9 cellular contexts compared by ENCODE assay signal in genomic region chr11:44065161-44065571, GRCh38. TPM values are rescaled to one million over a fixed set of nuclear protein-coding genes. Genes with fewer than 3 reads are reported as not detected.
A peak's percentile ranks its signal among the peaks of the same experiment; 100 is the strongest.
DNase-seq lines count a peak whose midpoint lies in the region; ATAC-seq and TF ChIP-seq lines count a peak whose summit lies in the region.
"Had no signal": no experiment of that assay in that cellular context is flagged by ENCODE, and none has a peak within 500 bp of the region (broad histone marks: within the 10 kb centered on the region; RNA-seq: fewer than 3 reads in every experiment).

No MANE protein-coding gene starts in this region.

- peak overlapping the region; percentile 86 for H3K4me3 Mint-ChIP-seq in activated CD8-positive, alpha-beta memory T cell treated with anti-CD3 and anti-CD28 coated beads, Interleukin-2, amount 10 ng/mL, durations not matched to agents 7 days and 5 days
- peak overlapping the region; percentile 79 for H3K4me3 Mint-ChIP-seq in activated CD4-positive, alpha-beta memory T cell treated with anti-CD3 and anti-CD28 coated beads for 36 hours
- peak overlapping the region; percentile 93 to 97 (median 95) for H3K4me3 Mint-ChIP-seq in immature natural killer cell
- peak overlapping the region; percentile 90 to 95 for H3K4me3 Mint-ChIP-seq in stimulated activated naive CD8-positive, alpha-beta T cell treated with anti-CD3 and anti-CD28 coated beads, Interleukin-15, amount 100 ng/mL, for 72 hours

- no peak overlapping the region for H3K27ac Mint-ChIP-seq in activated CD8-positive, alpha-beta memory T cell treated with anti-CD3 and anti-CD28 coated beads, Interleukin-2, amount 10 ng/mL, durations not matched to agents 7 days and 5 days
- peak overlapping the region; percentile 86 for H3K27ac Mint-ChIP-seq in activated CD4-positive, alpha-beta memory T cell treated with anti-CD3 and anti-CD28 coated beads for 36 hours
- H3K27ac Mint-ChIP-seq in immature natural killer cell = peak overlapping the region in 5 of 6 donors; percentile 82 to 97 (median 92)
- H3K27ac Mint-ChIP-seq in stimulated activated naive CD8-positive, alpha-beta T cell treated with anti-CD3 and anti-CD28 coated beads, Interleukin-15, amount 100 ng/mL, for 72 hours = peak overlapping the region; percentile 94 to 98

- intact Hi-C loops in activated CD4-positive, alpha-beta memory T cell treated with anti-CD3 and anti-CD28 coated beads for 36 hours (cut with micrococcal nuclease) = loop anchor here (5.0 to 10.0 kb wide), 4 partner anchors 47 to 420 kb away; partner anchors contain the start of gene C11orf96

- TF ChIP-seq CTCF in GM10248 (IDR thresholded peaks at IDR 0.05; ENCODE audit: control extremely low read depth, extremely low read depth, low read depth, missing control alignments) (no peak), GM10266 (IDR thresholded peaks at IDR 0.05; ENCODE audit: control insufficient read depth, insufficient read depth, low read depth, missing control alignments) (no peak)

- no peak for ATAC-seq in activated CD8-positive, alpha-beta memory T cell treated with anti-CD3 and anti-CD28 coated beads, Interleukin-2, amount 10 ng/mL, durations not matched to agents 7 days and 5 days
- no peak for ATAC-seq in stimulated activated naive CD8-positive, alpha-beta T cell treated with anti-CD3 and anti-CD28 coated beads, Interleukin-15, amount 100 ng/mL, for 72 hours

- CTCF ChIA-PET in activated CD8-positive, alpha-beta memory T cell treated with anti-CD3 and anti-CD28 coated beads, Interleukin-2, amount 10 ng/mL, durations not matched to agents 7 days and 5 days (lab: Charles Lee) = interaction anchor here (0.6 to 8.7 kb wide), 7 partner anchors 11 to 1032 kb away, joined by 3 to 68 read pairs (median 3); partner anchors contain the start of gene EXT2
- CTCF ChIA-PET in activated CD4-positive, alpha-beta memory T cell treated with anti-CD3 and anti-CD28 coated beads for 36 hours (lab: Charles Lee) = interaction anchor here (0.7 to 2.0 kb wide), 3 partner anchors 9 to 283 kb away, joined by 3 to 21 read pairs (median 3); partner anchors contain the start of gene EXT2
- CTCF ChIA-PET in GM10248 (lab: Yijun Ruan, JAX) = no interaction called here

- DNase-seq in activated CD8-positive, alpha-beta memory T cell treated with anti-CD3 and anti-CD28 coated beads, Interleukin-2, amount 10 ng/mL, durations not matched to agents 7 days and 5 days = no peak
- DNase-seq in activated CD8-positive, alpha-beta memory T cell treated with anti-CD3 and anti-CD28 coated beads, Interleukin-2, amount 50 U/mL, for 48 hours = no peak
- no peak for DNase-seq in activated CD4-positive, alpha-beta memory T cell treated with anti-CD3 and anti-CD28 coated beads for 36 hours
- no peak for DNase-seq in immature natural killer cell
- no peak for DNase-seq in stimulated activated naive CD8-positive, alpha-beta T cell treated with anti-CD3 and anti-CD28 coated beads, Interleukin-15, amount 100 ng/mL, for 72 hours
- DNase-seq in GM10248 (ENCODE audit: extremely low spot score) = no peak
- DNase-seq in GM10266 (ENCODE audit: extremely low spot score) = no peak
- DNase-seq in inferior parietal cortex (ENCODE audit: extremely low spot score) = no peak

- H3K27me3 Mint-ChIP-seq in activated CD8-positive, alpha-beta memory T cell treated with anti-CD3 and anti-CD28 coated beads, Interleukin-2, amount 10 ng/mL, durations not matched to agents 7 days and 5 days = no peaks in the 10 kb centered on the region
- no peaks in the 10 kb centered on the region for H3K27me3 Mint-ChIP-seq in activated CD4-positive, alpha-beta memory T cell treated with anti-CD3 and anti-CD28 coated beads for 36 hours
- H3K27me3 Mint-ChIP-seq in immature natural killer cell (ENCODE audit: low read depth in 3 of 3) = peaks cover 0 to 4% (median 2%) of the 10 kb centered on the region in 3 donors
- H3K27me3 Mint-ChIP-seq in stimulated activated naive CD8-positive, alpha-beta T cell treated with anti-CD3 and anti-CD28 coated beads, Interleukin-15, amount 100 ng/mL, for 72 hours = no peaks in the 10 kb centered on the region

- H3K4me1 Mint-ChIP-seq in activated CD8-positive, alpha-beta memory T cell treated with anti-CD3 and anti-CD28 coated beads, Interleukin-2, amount 10 ng/mL, durations not matched to agents 7 days and 5 days = peaks cover 20% of the 10 kb centered on the region
- H3K4me1 Mint-ChIP-seq in activated CD4-positive, alpha-beta memory T cell treated with anti-CD3 and anti-CD28 coated beads for 36 hours (ENCODE audit: low read depth) = peaks cover 24% of the 10 kb centered on the region
- H3K4me1 Mint-ChIP-seq in immature natural killer cell = peaks cover 21 to 28% of the 10 kb centered on the region in 2 donors
- H3K4me1 Mint-ChIP-seq in stimulated activated naive CD8-positive, alpha-beta T cell treated with anti-CD3 and anti-CD28 coated beads, Interleukin-15, amount 100 ng/mL, for 72 hours = peaks cover 37% of the 10 kb centered on the region

- H3K36me3 Mint-ChIP-seq in activated CD8-positive, alpha-beta memory T cell treated with anti-CD3 and anti-CD28 coated beads, Interleukin-2, amount 10 ng/mL, durations not matched to agents 7 days and 5 days = peaks cover 1% of the 10 kb centered on the region
- no peaks in the 10 kb centered on the region for H3K36me3 Mint-ChIP-seq in activated CD4-positive, alpha-beta memory T cell treated with anti-CD3 and anti-CD28 coated beads for 36 hours
- H3K36me3 Mint-ChIP-seq in immature natural killer cell = peaks cover 0 to 7% (median 0%) of the 10 kb centered on the region in 3 donors

- H3K9me3 Mint-ChIP-seq in activated CD8-positive, alpha-beta memory T cell treated with anti-CD3 and anti-CD28 coated beads, Interleukin-2, amount 10 ng/mL, durations not matched to agents 7 days and 5 days (ENCODE audit: low read depth) = no peaks in the 10 kb centered on the region
- H3K9me3 Mint-ChIP-seq in activated CD4-positive, alpha-beta memory T cell treated with anti-CD3 and anti-CD28 coated beads for 36 hours = no peaks in the 10 kb centered on the region
- no peaks in the 10 kb centered on the region for H3K9me3 Mint-ChIP-seq in immature natural killer cell
- H3K9me3 Mint-ChIP-seq in stimulated activated naive CD8-positive, alpha-beta T cell treated with anti-CD3 and anti-CD28 coated beads, Interleukin-15, amount 100 ng/mL, for 72 hours = no peaks in the 10 kb centered on the region

- POLR2A ChIA-PET in activated CD4-positive, alpha-beta memory T cell treated with anti-CD3 and anti-CD28 coated beads for 36 hours (lab: Charles Lee) = interaction anchor here (0.6 kb wide), 1 partner anchor 143 kb away, joined by 4 read pairs; no protein-coding TSS in a partner anchor
- POLR2A ChIA-PET in GM10248 (lab: Yijun Ruan, JAX) = no interaction called here

RNA-seq across cellular contexts. Expression of gene ACCS, which starts 0.9 kb away (rescaled TPM):
- total RNA-seq in activated CD8-positive, alpha-beta memory T cell treated with anti-CD3 and anti-CD28 coated beads, Interleukin-2, amount 10 ng/mL, durations not matched to agents 7 days and 5 days = 1 to 10 TPM; 4.9 to 7.7 TPM
- total RNA-seq in activated CD4-positive, alpha-beta memory T cell treated with anti-CD3 and anti-CD28 coated beads for 36 hours = 10 to 100 TPM; 13.7 to 17.5 TPM
- 1 to 10 TPM; 1.8 to 4.8 (median 3.8) TPM for polyA plus RNA-seq in immature natural killer cell

RNA-seq across cellular contexts. Expression of gene ACCSL, which starts 17.4 kb away (rescaled TPM):
- not detected for total RNA-seq in activated CD8-positive, alpha-beta memory T cell treated with anti-CD3 and anti-CD28 coated beads, Interleukin-2, amount 10 ng/mL, durations not matched to agents 7 days and 5 days
- not detected for total RNA-seq in activated CD4-positive, alpha-beta memory T cell treated with anti-CD3 and anti-CD28 coated beads for 36 hours
- not detected for polyA plus RNA-seq in immature natural killer cell
- total RNA-seq: posterior vena cava had no signal

RNA-seq across cellular contexts. Expression of gene EXT2, which starts 30.3 kb away (rescaled TPM):
- total RNA-seq in activated CD8-positive, alpha-beta memory T cell treated with anti-CD3 and anti-CD28 coated beads, Interleukin-2, amount 10 ng/mL, durations not matched to agents 7 days and 5 days = 10 to 100 TPM; 21.5 to 26.1 TPM
- total RNA-seq in activated CD4-positive, alpha-beta memory T cell treated with anti-CD3 and anti-CD28 coated beads for 36 hours = 10 to 100 TPM; 27.0 to 28.1 TPM
- polyA plus RNA-seq in immature natural killer cell = 10 to 100 TPM; 58.8 to 95.5 (median 59.5) TPM
